1 cellular context compared by ENCODE assay signal in the genomic region with DNA sequence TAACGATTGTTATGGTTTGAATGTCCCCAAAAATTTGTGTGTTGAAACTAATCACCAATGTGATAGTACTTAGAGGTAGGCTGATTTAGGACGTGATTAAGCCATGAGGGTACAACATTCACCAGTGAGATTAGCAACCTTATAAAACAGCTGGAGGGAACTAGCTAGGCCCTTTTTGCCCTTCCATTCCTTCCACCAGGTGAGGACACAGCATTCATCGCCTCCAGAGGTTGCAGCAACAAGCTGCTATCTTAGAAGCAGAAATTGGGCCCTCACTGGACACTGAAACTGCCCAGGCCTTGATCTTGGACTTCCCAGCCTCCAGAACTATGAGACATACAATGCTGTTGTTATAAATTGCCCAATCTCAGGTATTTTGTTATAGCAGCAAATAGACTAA.
TF ChIP-seq lines count a peak whose summit lies in the region.

No MANE protein-coding gene starts in this region.

TF ChIP-seq in WTC11, 78 proteins besides CTCF, POLR2A, EP300 and RAD21 (continued from another document):
- no peak for TF ChIP-seq AR (CRISPR knock-in tag; IDR thresholded peaks at IDR 0.05)
- TF ChIP-seq, protein P1, sequence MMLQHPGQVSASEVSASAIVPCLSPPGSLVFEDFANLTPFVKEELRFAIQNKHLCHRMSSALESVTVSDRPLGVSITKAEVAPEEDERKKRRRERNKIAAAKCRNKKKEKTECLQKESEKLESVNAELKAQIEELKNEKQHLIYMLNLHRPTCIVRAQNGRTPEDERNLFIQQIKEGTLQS (CRISPR knock-in tag; conservative IDR thresholded peaks at IDR 0.05), result no peak
- TF ChIP-seq ERG (CRISPR knock-in tag; IDR thresholded peaks at IDR 0.05), result no peak
- no peak for TF ChIP-seq TP53 (CRISPR knock-in tag; IDR thresholded peaks at IDR 0.05)
